ENCODE assay signal across 1 cellular context in the genomic region with DNA sequence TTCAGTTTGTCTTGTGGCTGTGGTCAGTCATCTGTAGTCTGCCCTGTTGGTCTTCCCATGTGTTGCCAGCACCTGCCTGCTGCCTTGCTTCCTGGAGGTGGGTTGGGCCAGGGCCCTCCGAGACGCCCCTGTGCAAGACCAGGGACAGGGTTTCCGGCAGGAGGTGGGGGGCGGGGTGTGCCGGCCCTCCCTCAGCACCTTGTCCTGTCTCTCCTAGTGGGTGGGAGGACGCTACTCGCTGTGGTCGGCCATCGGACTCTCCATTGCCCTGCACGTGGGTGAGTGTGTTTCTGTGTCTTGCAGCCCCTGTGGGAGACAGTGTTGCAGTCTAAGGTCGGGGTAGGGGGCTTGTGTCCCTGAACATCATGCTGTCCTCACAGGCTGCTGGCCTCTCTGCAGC.
TF ChIP-seq lines count a peak whose summit lies in the region.

No MANE protein-coding gene starts in this region.

TF ChIP-seq in SK-N-SH, 30 proteins besides CTCF, POLR2A, EP300 and RAD21 (continued from another document):
- TF ChIP-seq, protein P1, sequence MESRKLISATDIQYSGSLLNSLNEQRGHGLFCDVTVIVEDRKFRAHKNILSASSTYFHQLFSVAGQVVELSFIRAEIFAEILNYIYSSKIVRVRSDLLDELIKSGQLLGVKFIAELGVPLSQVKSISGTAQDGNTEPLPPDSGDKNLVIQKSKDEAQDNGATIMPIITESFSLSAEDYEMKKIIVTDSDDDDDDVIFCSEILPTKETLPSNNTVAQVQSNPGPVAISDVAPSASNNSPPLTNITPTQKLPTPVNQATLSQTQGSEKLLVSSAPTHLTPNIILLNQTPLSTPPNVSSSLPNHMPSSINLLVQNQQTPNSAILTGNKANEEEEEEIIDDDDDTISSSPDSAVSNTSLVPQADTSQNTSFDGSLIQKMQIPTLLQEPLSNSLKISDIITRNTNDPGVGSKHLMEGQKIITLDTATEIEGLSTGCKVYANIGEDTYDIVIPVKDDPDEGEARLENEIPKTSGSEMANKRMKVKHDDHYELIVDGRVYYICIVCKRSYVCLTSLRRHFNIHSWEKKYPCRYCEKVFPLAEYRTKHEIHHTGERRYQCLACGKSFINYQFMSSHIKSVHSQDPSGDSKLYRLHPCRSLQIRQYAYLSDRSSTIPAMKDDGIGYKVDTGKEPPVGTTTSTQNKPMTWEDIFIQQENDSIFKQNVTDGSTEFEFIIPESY (IDR thresholded peaks at IDR 0.05; ENCODE audit: borderline replicate concordance, low read depth): no peak
